ENCODE assay signal across 1 cellular context in genomic region chr6:2931970-2932748, GRCh38.
A peak's percentile ranks its signal among the peaks of the same experiment; 100 is the strongest.
TF ChIP-seq lines count a peak whose summit lies in the region.

No MANE protein-coding gene starts in this region.

TF ChIP-seq in K562, 482 proteins besides CTCF, POLR2A, EP300 and RAD21 (continued from another document and continues in another):
- TF ChIP-seq ARID1B (IDR thresholded peaks at IDR 0.05), result peak; percentile 98
- TF ChIP-seq USF1 (CRISPR knock-in tag; IDR thresholded peaks at IDR 0.05), result no peak
- TF ChIP-seq SOX6 (IDR thresholded peaks at IDR 0.05), result peak; percentile 98
- peak; percentile 89 for TF ChIP-seq GATAD2A (IDR thresholded peaks at IDR 0.05)
- TF ChIP-seq NCOA4 (IDR thresholded peaks at IDR 0.05; ENCODE audit: partially characterized antibody), result no peak
- peak; percentile 94 for TF ChIP-seq HLTF (IDR thresholded peaks at IDR 0.05)
- TF ChIP-seq TEAD1 (CRISPR knock-in tag; IDR thresholded peaks at IDR 0.05), result peak in 1 of 2 experiments; percentile 59; a peak in 2 of 4 replicates
- peak; percentile 97 for TF ChIP-seq SMARCA4 (IDR thresholded peaks at IDR 0.05)
- peak; percentile 98 to 100 for TF ChIP-seq RCOR1 (IDR thresholded peaks at IDR 0.05; ENCODE audit: borderline replicate concordance in 1 of 2, low read depth in 2 of 2, low read length in 2 of 2)
- no peak for TF ChIP-seq ZNF717 (CRISPR knock-in tag; IDR thresholded peaks at IDR 0.05)
- TF ChIP-seq ZNF197 (CRISPR knock-in tag; IDR thresholded peaks at IDR 0.05; ENCODE audit: low read depth), result peak; percentile 78
- peak in 1 of 2 experiments; percentile 37; a peak in 1 of 4 replicates for TF ChIP-seq FOXK2 (conservative IDR thresholded peaks at IDR 0.05 in 1 of 2, IDR thresholded peaks at IDR 0.05 in 1 of 2; ENCODE audit: low read depth in 2 of 2)
- no peak for TF ChIP-seq ZFP30 (CRISPR knock-in tag; IDR thresholded peaks at IDR 0.05; ENCODE audit: borderline replicate concordance)
- no peak for TF ChIP-seq MXD1 (CRISPR knock-in tag; IDR thresholded peaks at IDR 0.05; ENCODE audit: borderline replicate concordance, poor library complexity, severe bottlenecking)
- peak; percentile 62 for TF ChIP-seq ETV5 (CRISPR knock-in tag; IDR thresholded peaks at IDR 0.05; ENCODE audit: low read depth)
- no peak for TF ChIP-seq SRSF7 (optimal IDR thresholded peaks at IDR 0.05; ENCODE audit: low read depth, low read length)
- TF ChIP-seq HNRNPUL1 (IDR thresholded peaks at IDR 0.05; ENCODE audit: low read length), result peak; percentile 66; the same call in 1 of the 2 replicates
- TF ChIP-seq ZNF384 (IDR thresholded peaks at IDR 0.05; ENCODE audit: low read depth, low read length), result peak; percentile 26
- TF ChIP-seq, protein P1, sequence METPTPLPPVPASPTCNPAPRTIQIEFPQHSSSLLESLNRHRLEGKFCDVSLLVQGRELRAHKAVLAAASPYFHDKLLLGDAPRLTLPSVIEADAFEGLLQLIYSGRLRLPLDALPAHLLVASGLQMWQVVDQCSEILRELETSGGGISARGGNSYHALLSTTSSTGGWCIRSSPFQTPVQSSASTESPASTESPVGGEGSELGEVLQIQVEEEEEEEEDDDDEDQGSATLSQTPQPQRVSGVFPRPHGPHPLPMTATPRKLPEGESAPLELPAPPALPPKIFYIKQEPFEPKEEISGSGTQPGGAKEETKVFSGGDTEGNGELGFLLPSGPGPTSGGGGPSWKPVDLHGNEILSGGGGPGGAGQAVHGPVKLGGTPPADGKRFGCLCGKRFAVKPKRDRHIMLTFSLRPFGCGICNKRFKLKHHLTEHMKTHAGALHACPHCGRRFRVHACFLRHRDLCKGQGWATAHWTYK (CRISPR knock-in tag; IDR thresholded peaks at IDR 0.05), result peak; percentile 97
- no peak for TF ChIP-seq NELFE (IDR thresholded peaks at IDR 0.05; ENCODE audit: insufficient read depth, insufficient read length)
- peak; percentile 93 for TF ChIP-seq ZNF644 (tag; IDR thresholded peaks at IDR 0.05; ENCODE audit: low read depth)
- TF ChIP-seq, protein P2, sequence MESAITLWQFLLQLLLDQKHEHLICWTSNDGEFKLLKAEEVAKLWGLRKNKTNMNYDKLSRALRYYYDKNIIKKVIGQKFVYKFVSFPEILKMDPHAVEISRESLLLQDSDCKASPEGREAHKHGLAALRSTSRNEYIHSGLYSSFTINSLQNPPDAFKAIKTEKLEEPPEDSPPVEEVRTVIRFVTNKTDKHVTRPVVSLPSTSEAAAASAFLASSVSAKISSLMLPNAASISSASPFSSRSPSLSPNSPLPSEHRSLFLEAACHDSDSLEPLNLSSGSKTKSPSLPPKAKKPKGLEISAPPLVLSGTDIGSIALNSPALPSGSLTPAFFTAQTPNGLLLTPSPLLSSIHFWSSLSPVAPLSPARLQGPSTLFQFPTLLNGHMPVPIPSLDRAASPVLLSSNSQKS (CRISPR knock-in tag; IDR thresholded peaks at IDR 0.05), result no peak
- peak; percentile 97 for TF ChIP-seq C11orf30 (IDR thresholded peaks at IDR 0.05; ENCODE audit: low read depth)
- TF ChIP-seq SMARCC2 (IDR thresholded peaks at IDR 0.05; ENCODE audit: low read depth), result peak; percentile 90
- peak; percentile 48; the same call in 1 of the 2 replicates for TF ChIP-seq RFX1 (IDR thresholded peaks at IDR 0.05)
- TF ChIP-seq EGR1 (conservative IDR thresholded peaks at IDR 0.05), result 0 out of 2 replicates have a peak, but pooled peaks have one; percentile 39
- TF ChIP-seq CBFA2T2 (conservative IDR thresholded peaks at IDR 0.05), result peak; percentile 99
- TF ChIP-seq TAF1 (IDR thresholded peaks at IDR 0.05; ENCODE audit: control insufficient read depth, extremely low read depth, insufficient read depth, low read length, severe bottlenecking), result peak; percentile 48
- TF ChIP-seq NR2C1 (IDR thresholded peaks at IDR 0.05), result no peak
- peak; percentile 74 for TF ChIP-seq NR2C1 (tag; IDR thresholded peaks at IDR 0.05)
- TF ChIP-seq ZNF830 (CRISPR knock-in tag; IDR thresholded peaks at IDR 0.05), result no peak
- peak; percentile 99 for TF ChIP-seq HDAC2 (IDR thresholded peaks at IDR 0.05)
- no peak for TF ChIP-seq DNMT1 (IDR thresholded peaks at IDR 0.05)
- TF ChIP-seq HDAC3 (IDR thresholded peaks at IDR 0.05; ENCODE audit: borderline replicate concordance, partially characterized antibody), result peak; percentile 96
- no peak for TF ChIP-seq ZFX (CRISPR knock-in tag; IDR thresholded peaks at IDR 0.05)
- peak; percentile 71; the same call in 1 of the 2 replicates for TF ChIP-seq TOE1 (IDR thresholded peaks at IDR 0.05; ENCODE audit: borderline replicate concordance)
- no peak for TF ChIP-seq TOE1 (CRISPR knock-in tag; IDR thresholded peaks at IDR 0.05; ENCODE audit: borderline replicate concordance, low read depth)
- peak; percentile 61; the same call in 1 of the 2 replicates for TF ChIP-seq KHSRP (IDR thresholded peaks at IDR 0.05)
- TF ChIP-seq SIX5 (IDR thresholded peaks at IDR 0.05; ENCODE audit: borderline replicate concordance in 1 of 2, insufficient read depth in 1 of 2, low read depth in 1 of 2, low read length in 2 of 2), result no peak
- TF ChIP-seq, protein P3, sequence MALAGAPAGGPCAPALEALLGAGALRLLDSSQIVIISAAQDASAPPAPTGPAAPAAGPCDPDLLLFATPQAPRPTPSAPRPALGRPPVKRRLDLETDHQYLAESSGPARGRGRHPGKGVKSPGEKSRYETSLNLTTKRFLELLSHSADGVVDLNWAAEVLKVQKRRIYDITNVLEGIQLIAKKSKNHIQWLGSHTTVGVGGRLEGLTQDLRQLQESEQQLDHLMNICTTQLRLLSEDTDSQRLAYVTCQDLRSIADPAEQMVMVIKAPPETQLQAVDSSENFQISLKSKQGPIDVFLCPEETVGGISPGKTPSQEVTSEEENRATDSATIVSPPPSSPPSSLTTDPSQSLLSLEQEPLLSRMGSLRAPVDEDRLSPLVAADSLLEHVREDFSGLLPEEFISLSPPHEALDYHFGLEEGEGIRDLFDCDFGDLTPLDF (CRISPR knock-in tag; IDR thresholded peaks at IDR 0.05), result peak; percentile 64
- no peak for TF ChIP-seq ZNF324 (CRISPR knock-in tag; IDR thresholded peaks at IDR 0.05)
- TF ChIP-seq CSDE1 (IDR thresholded peaks at IDR 0.05), result no peak
- TF ChIP-seq ZSCAN32 (CRISPR knock-in tag; IDR thresholded peaks at IDR 0.05), result no peak
- peak; percentile 78 for TF ChIP-seq CREM (IDR thresholded peaks at IDR 0.05; ENCODE audit: low read depth)
- TF ChIP-seq, protein P4, sequence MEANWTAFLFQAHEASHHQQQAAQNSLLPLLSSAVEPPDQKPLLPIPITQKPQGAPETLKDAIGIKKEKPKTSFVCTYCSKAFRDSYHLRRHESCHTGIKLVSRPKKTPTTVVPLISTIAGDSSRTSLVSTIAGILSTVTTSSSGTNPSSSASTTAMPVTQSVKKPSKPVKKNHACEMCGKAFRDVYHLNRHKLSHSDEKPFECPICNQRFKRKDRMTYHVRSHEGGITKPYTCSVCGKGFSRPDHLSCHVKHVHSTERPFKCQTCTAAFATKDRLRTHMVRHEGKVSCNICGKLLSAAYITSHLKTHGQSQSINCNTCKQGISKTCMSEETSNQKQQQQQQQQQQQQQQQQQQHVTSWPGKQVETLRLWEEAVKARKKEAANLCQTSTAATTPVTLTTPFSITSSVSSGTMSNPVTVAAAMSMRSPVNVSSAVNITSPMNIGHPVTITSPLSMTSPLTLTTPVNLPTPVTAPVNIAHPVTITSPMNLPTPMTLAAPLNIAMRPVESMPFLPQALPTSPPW (CRISPR knock-in tag; IDR thresholded peaks at IDR 0.05), result peak; percentile 81
- 0 out of 2 replicates have a peak, but pooled peaks have one; percentile 67 for TF ChIP-seq JUN (IDR thresholded peaks at IDR 0.05; ENCODE audit: borderline replicate concordance, low read depth, low read length)
- TF ChIP-seq JUN (CRISPR knock-in tag; IDR thresholded peaks at IDR 0.05; ENCODE audit: borderline replicate concordance), result no peak
- no peak for TF ChIP-seq SREBF1 (IDR thresholded peaks at IDR 0.05; ENCODE audit: borderline replicate concordance, low read depth, low read length)
- peak; percentile 38 to 84; a peak in 3 of 4 replicates for TF ChIP-seq MAZ (CRISPR knock-in tag; conservative IDR thresholded peaks at IDR 0.05 in 1 of 2, IDR thresholded peaks at IDR 0.05 in 1 of 2)
- no peak for TF ChIP-seq MCM2 (IDR thresholded peaks at IDR 0.05; ENCODE audit: low read depth)
- TF ChIP-seq YY1 (IDR thresholded peaks at IDR 0.05; ENCODE audit: borderline replicate concordance in 1 of 3, control insufficient read depth in 1 of 3, extremely low read depth in 1 of 3, insufficient read depth in 3 of 3, insufficient read length in 1 of 3, insufficient replicate concordance in 2 of 3, low read depth in 1 of 3, low read length in 2 of 3), result peak in 2 of 3 experiments; percentile 11 to 35
- TF ChIP-seq BACH1 (tag; IDR thresholded peaks at IDR 0.05), result peak; percentile 89
- TF ChIP-seq, protein P5, sequence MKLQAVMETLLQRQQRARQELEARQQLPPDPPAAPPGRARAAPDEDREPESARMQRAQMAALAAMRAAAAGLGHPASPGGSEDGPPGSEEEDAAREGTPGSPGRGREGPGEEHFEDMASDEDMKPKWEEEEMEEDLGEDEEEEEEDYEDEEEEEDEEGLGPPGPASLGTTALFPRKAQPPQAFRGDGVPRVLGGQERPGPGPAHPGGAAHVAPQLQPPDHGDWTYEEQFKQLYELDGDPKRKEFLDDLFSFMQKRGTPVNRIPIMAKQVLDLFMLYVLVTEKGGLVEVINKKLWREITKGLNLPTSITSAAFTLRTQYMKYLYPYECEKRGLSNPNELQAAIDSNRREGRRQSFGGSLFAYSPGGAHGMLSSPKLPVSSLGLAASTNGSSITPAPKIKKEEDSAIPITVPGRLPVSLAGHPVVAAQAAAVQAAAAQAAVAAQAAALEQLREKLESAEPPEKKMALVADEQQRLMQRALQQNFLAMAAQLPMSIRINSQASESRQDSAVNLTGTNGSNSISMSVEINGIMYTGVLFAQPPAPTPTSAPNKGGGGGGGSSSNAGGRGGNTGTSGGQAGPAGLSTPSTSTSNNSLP (IDR thresholded peaks at IDR 0.05; ENCODE audit: borderline replicate concordance, low read depth, low read length), result peak; percentile 91
- TF ChIP-seq SMAD4 (CRISPR knock-in tag; conservative IDR thresholded peaks at IDR 0.05), result peak; percentile 96
- no peak for TF ChIP-seq POLR2AphosphoS2 (IDR thresholded peaks at IDR 0.05; ENCODE audit: low read length)
- peak; percentile 90 for TF ChIP-seq MTA1 (IDR thresholded peaks at IDR 0.05; ENCODE audit: borderline replicate concordance)
- peak; percentile 94 for TF ChIP-seq ETV1 (tag; conservative IDR thresholded peaks at IDR 0.05; ENCODE audit: low read depth)
- peak; percentile 97 for TF ChIP-seq LCOR (CRISPR knock-in tag; IDR thresholded peaks at IDR 0.05)
- TF ChIP-seq NUFIP1 (IDR thresholded peaks at IDR 0.05; ENCODE audit: partially characterized antibody), result peak; percentile 57
- TF ChIP-seq DPF2 (IDR thresholded peaks at IDR 0.05), result peak; percentile 99
- TF ChIP-seq, protein P6, sequence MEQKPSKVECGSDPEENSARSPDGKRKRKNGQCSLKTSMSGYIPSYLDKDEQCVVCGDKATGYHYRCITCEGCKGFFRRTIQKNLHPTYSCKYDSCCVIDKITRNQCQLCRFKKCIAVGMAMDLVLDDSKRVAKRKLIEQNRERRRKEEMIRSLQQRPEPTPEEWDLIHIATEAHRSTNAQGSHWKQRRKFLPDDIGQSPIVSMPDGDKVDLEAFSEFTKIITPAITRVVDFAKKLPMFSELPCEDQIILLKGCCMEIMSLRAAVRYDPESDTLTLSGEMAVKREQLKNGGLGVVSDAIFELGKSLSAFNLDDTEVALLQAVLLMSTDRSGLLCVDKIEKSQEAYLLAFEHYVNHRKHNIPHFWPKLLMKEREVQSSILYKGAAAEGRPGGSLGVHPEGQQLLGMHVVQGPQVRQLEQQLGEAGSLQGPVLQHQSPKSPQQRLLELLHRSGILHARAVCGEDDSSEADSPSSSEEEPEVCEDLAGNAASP (IDR thresholded peaks at IDR 0.05), result no peak
- TF ChIP-seq DEAF1 (CRISPR knock-in tag; IDR thresholded peaks at IDR 0.05), result peak; percentile 97
- TF ChIP-seq ARID2 (IDR thresholded peaks at IDR 0.05), result peak; percentile 48; the same call in 1 of the 2 replicates
- TF ChIP-seq ZNF586 (CRISPR knock-in tag; conservative IDR thresholded peaks at IDR 0.05), result no peak
- TF ChIP-seq ZNF124 (CRISPR knock-in tag; IDR thresholded peaks at IDR 0.05), result no peak
- TF ChIP-seq SPI1 (IDR thresholded peaks at IDR 0.05; ENCODE audit: borderline replicate concordance, low read depth, low read length), result peak; percentile 85
- TF ChIP-seq L3MBTL2 (IDR thresholded peaks at IDR 0.05), result peak; percentile 71
- 0 out of 2 replicates have a peak, but pooled peaks have one; percentile 80 for TF ChIP-seq HDGF (IDR thresholded peaks at IDR 0.05)
- TF ChIP-seq MTA2 (IDR thresholded peaks at IDR 0.05; ENCODE audit: low read depth), result peak; percentile 94
- peak; percentile 63 for TF ChIP-seq TAF9B (IDR thresholded peaks at IDR 0.05; ENCODE audit: partially characterized antibody)
- peak; percentile 94 for TF ChIP-seq FOXM1 (IDR thresholded peaks at IDR 0.05; ENCODE audit: low read depth)
- no peak for TF ChIP-seq FOXM1 (CRISPR knock-in tag; IDR thresholded peaks at IDR 0.05; ENCODE audit: low read depth)
- TF ChIP-seq ESRRA (IDR thresholded peaks at IDR 0.05; ENCODE audit: borderline replicate concordance, low read depth), result peak; percentile 96
